15 cellular contexts compared by ENCODE assay signal in genomic region chr14:67577909-67578749, GRCh38. TPM values are rescaled to one million over a fixed set of nuclear protein-coding genes. Genes with fewer than 3 reads are reported as not detected.
DNase-seq lines count a peak whose midpoint lies in the region; ATAC-seq and TF ChIP-seq lines count a peak whose summit lies in the region.
"Had no signal": no experiment of that assay in that cellular context is flagged by ENCODE, and none has a peak within 500 bp of the region (broad histone marks: within the 10 kb centered on the region; RNA-seq: fewer than 3 reads in every experiment).

No MANE protein-coding gene starts in this region.

- intact Hi-C loops in natural killer cell (cut with micrococcal nuclease), result no loop called here

- DNase-seq in natural killer cell treated with Interleukin-12 subunit alpha and Interleukin-12 subunit beta and Interleukin-15 and Interleukin-18, amount 100 ng/mL, for 72 hours (ENCODE audit: low spot score), result peak; percentile 54
- no peak for DNase-seq in natural killer cell
- peak; percentile 84 for DNase-seq in cerebellar cortex (ENCODE audit: low spot score)
- DNase-seq in neural crest cell (ENCODE audit: low read depth, low spot score), result no peak
- no peak for DNase-seq in stimulated activated naive CD4-positive, alpha-beta T cell treated with Interleukin-2 at 50 U/mL for 16 hours (lab: John Stamatoyannopoulos, UW)
- DNase-seq: ACHN; CD4-positive, CD25-positive, alpha-beta regulatory T cell; Karpas-422; MM.1S; NCI-H1417; NCI-H1930; NCI-H524 had no signal

- no peak overlapping the region for H3K4me3 Mint-ChIP-seq in natural killer cell treated with Interleukin-12 subunit alpha and Interleukin-12 subunit beta and Interleukin-15 and Interleukin-18, amount 100 ng/mL, for 72 hours
- H3K4me3 Mint-ChIP-seq in natural killer cell, result no peak overlapping the region
- no peak overlapping the region for H3K4me3 Mint-ChIP-seq in neural crest cell
- H3K4me3 Mint-ChIP-seq: CD4-positive, CD25-positive, alpha-beta regulatory T cell had no signal

- H3K27me3 Mint-ChIP-seq in natural killer cell treated with Interleukin-12 subunit alpha and Interleukin-12 subunit beta and Interleukin-15 and Interleukin-18, amount 100 ng/mL, for 72 hours, result no peaks in the 10 kb centered on the region
- no peaks in the 10 kb centered on the region for H3K27me3 Mint-ChIP-seq in natural killer cell (ENCODE audit: low read depth in 2 of 2)
- H3K27me3 Mint-ChIP-seq in neural crest cell (ENCODE audit: low read depth), result no peaks in the 10 kb centered on the region
- H3K27me3 Mint-ChIP-seq: CD4-positive, CD25-positive, alpha-beta regulatory T cell had no signal

- TF ChIP-seq CTCF in natural killer cell (IDR thresholded peaks at IDR 0.05) (no peak), neural crest cell (conservative IDR thresholded peaks at IDR 0.05) (no peak)

- H3K9me3 Mint-ChIP-seq in natural killer cell treated with Interleukin-12 subunit alpha and Interleukin-12 subunit beta and Interleukin-15 and Interleukin-18, amount 100 ng/mL, for 72 hours, result no peaks in the 10 kb centered on the region
- H3K9me3 Mint-ChIP-seq in natural killer cell, result no peaks in the 10 kb centered on the region
- no peaks in the 10 kb centered on the region for H3K9me3 Mint-ChIP-seq in neural crest cell
- H3K9me3 Mint-ChIP-seq: CD4-positive, CD25-positive, alpha-beta regulatory T cell had no signal

- no peaks in the 10 kb centered on the region for H3K4me1 Mint-ChIP-seq in natural killer cell treated with Interleukin-12 subunit alpha and Interleukin-12 subunit beta and Interleukin-15 and Interleukin-18, amount 100 ng/mL, for 72 hours (ENCODE audit: low read depth in 2 of 2)
- H3K4me1 Mint-ChIP-seq in natural killer cell (no peaks in the 10 kb centered on the region), neural crest cell (no peaks in the 10 kb centered on the region)
- H3K4me1 Mint-ChIP-seq: CD4-positive, CD25-positive, alpha-beta regulatory T cell had no signal

- peak; percentile 12 to 24 for ATAC-seq in natural killer cell treated with Interleukin-12 subunit alpha and Interleukin-12 subunit beta and Interleukin-15 and Interleukin-18, amount 100 ng/mL, for 72 hours
- no peak for ATAC-seq in natural killer cell
- no peak for ATAC-seq in GM21619 (IDR thresholded peaks at IDR 0.05; ENCODE audit: unreplicated experiment)
- no peak for ATAC-seq in GM19351 (IDR thresholded peaks at IDR 0.05; ENCODE audit: unreplicated experiment)

- H3K36me3 Mint-ChIP-seq in natural killer cell treated with Interleukin-12 subunit alpha and Interleukin-12 subunit beta and Interleukin-15 and Interleukin-18, amount 100 ng/mL, for 72 hours, result no peaks in the 10 kb centered on the region
- H3K36me3 Mint-ChIP-seq in natural killer cell (no peaks in the 10 kb centered on the region), neural crest cell (ENCODE audit: low read depth) (peaks cover 3% of the 10 kb centered on the region)
- H3K36me3 Mint-ChIP-seq: CD4-positive, CD25-positive, alpha-beta regulatory T cell had no signal

- no peak overlapping the region for H3K27ac Mint-ChIP-seq in natural killer cell treated with Interleukin-12 subunit alpha and Interleukin-12 subunit beta and Interleukin-15 and Interleukin-18, amount 100 ng/mL, for 72 hours
- no peak overlapping the region for H3K27ac Mint-ChIP-seq in natural killer cell
- peak overlapping the region; percentile 35 for H3K27ac Mint-ChIP-seq in neural crest cell (ENCODE audit: unreplicated experiment)
- H3K27ac Mint-ChIP-seq: CD4-positive, CD25-positive, alpha-beta regulatory T cell had no signal

RNA-seq across cellular contexts. Expression of gene PIGH, which starts 21.9 kb away (rescaled TPM):
- total RNA-seq in natural killer cell treated with Interleukin-12 subunit alpha and Interleukin-12 subunit beta and Interleukin-15 and Interleukin-18, amount 100 ng/mL, for 72 hours, result 10 to 100 TPM; 30.1 to 37.4 TPM
- 10 to 100 TPM; 50.9 to 56.0 (median 54.5) TPM for total RNA-seq in natural killer cell
- total RNA-seq in neural crest cell, result 19.9 and 23.0 TPM in 2 replicates

RNA-seq across cellular contexts. Expression of gene ARG2, which starts 41.6 kb away (rescaled TPM):
- 1 to 10 TPM; 4.3 to 8.0 TPM for total RNA-seq in natural killer cell treated with Interleukin-12 subunit alpha and Interleukin-12 subunit beta and Interleukin-15 and Interleukin-18, amount 100 ng/mL, for 72 hours
- total RNA-seq in natural killer cell (1 to 10 TPM; 1.2 to 7.4 (median 1.4) TPM), neural crest cell (19.1 and 22.2 TPM in 2 replicates)

RNA-seq across cellular contexts. Expression of gene PLEKHH1, which starts 45.0 kb away (rescaled TPM):
- 1 to 10 TPM; 1.2 to 1.9 TPM for total RNA-seq in natural killer cell treated with Interleukin-12 subunit alpha and Interleukin-12 subunit beta and Interleukin-15 and Interleukin-18, amount 100 ng/mL, for 72 hours
- not detected for total RNA-seq in natural killer cell
- total RNA-seq in neural crest cell, result 35.7 and 40.0 TPM in 2 replicates
- total RNA-seq: OCI-LY7 had no signal

Comparison
In these comparisons a context has a peak if more than half of its experiments do, and no peak if none do; other contexts are left out.
1. ATAC-seq: peak in natural killer cell treated with Interleukin-12 subunit alpha and Interleukin-12 subunit beta and Interleukin-15 and Interleukin-18, amount 100 ng/mL, for 72 hours (2 of 2); none in natural killer cell (0 of 3), GM21619 (single experiment) and GM19351 (single experiment).
2. DNase-seq: peak in natural killer cell treated with Interleukin-12 subunit alpha and Interleukin-12 subunit beta and Interleukin-15 and Interleukin-18, amount 100 ng/mL, for 72 hours (single experiment) and cerebellar cortex (single experiment); none in natural killer cell (single experiment), neural crest cell (single experiment) and stimulated activated naive CD4-positive, alpha-beta T cell treated with Interleukin-2 at 50 U/mL for 16 hours (single experiment).
3. RNA of gene PLEKHH1, which starts 45.0 kb away (total RNA-seq): 35.7 to 40.0 TPM in neural crest cell; 1.2 to 1.9 TPM in natural killer cell treated with Interleukin-12 subunit alpha and Interleukin-12 subunit beta and Interleukin-15 and Interleukin-18, amount 100 ng/mL, for 72 hours and not detected in natural killer cell; every median in the first group is over 10 times any median in the second.